Comparison of ENCODE assay signal across 20 cellular contexts in genomic region chr10:28913850-28914249, GRCh38.
DNase-seq lines count a peak whose midpoint lies in the region; ATAC-seq and TF ChIP-seq lines count a peak whose summit lies in the region.
"Had no signal": no experiment of that assay in that cellular context is flagged by ENCODE, and none has a peak within 500 bp of the region (broad histone marks: within the 10 kb centered on the region; RNA-seq: fewer than 3 reads in every experiment).

No MANE protein-coding gene starts in this region.

- no peak overlapping the region for H3K4me3 ChIP-seq in brain microvascular endothelial cell (ENCODE audit: low read depth, low read length)
- H3K4me3 ChIP-seq: adrenal gland, SJCRH30, skin epidermis, tibial nerve had no signal

- H3K36me3 ChIP-seq in brain microvascular endothelial cell (replicated peaks) = no peaks in the 10 kb centered on the region
- H3K36me3 ChIP-seq: adrenal gland, SJCRH30, tibial nerve, WERI-Rb-1 had no signal

- H3K27ac ChIP-seq in RWPE1 = no peak overlapping the region
- H3K27ac ChIP-seq in brain microvascular endothelial cell = no peak overlapping the region
- H3K27ac ChIP-seq: adrenal gland, SJCRH30, skin epidermis, tibial nerve, WERI-Rb-1 had no signal

- ATAC-seq in left colon (peak; percentile 15), GM21825 (IDR thresholded peaks at IDR 0.05; ENCODE audit: unreplicated experiment) (no peak)
- ATAC-seq: naive thymus-derived CD8-positive, alpha-beta T cell had no signal

- DNase-seq in HuH-7.5 (ENCODE audit: low spot score) = peak; percentile 20
- peak; percentile 24 for DNase-seq in RWPE1 (ENCODE audit: low spot score)
- no peak for DNase-seq in left colon
- no peak for DNase-seq in T-helper 9 cell
- DNase-seq in brain microvascular endothelial cell = no peak
- no peak for DNase-seq in ACHN
- DNase-seq: adrenal gland; caudate nucleus; COR-L47; mesenchymal stem cell; naive thymus-derived CD8-positive, alpha-beta T cell; NCI-H1105 treated with DMSO at 0.1 percent for 48 hours; NCI-H526 treated with DMSO at 0.1 percent for 48 hours; SJCRH30; stimulated activated CD4-positive, alpha-beta T cell treated with anti-CD3 and anti-CD28 coated beads, Interleukin-4, amount 100 ng/mL, for 1 hour; T-helper 2 cell; WERI-Rb-1 had no signal

- no peaks in the 10 kb centered on the region for H3K27me3 ChIP-seq in brain microvascular endothelial cell (replicated peaks)
- H3K27me3 ChIP-seq: adrenal gland, SJCRH30, tibial nerve had no signal

- POLR2A ChIA-PET in RWPE1 (lab: Yijun Ruan, JAX; ENCODE audit: low non-redundant PET) = no interaction called here

- CTCF ChIA-PET in RWPE1 (lab: Yijun Ruan, JAX) = no interaction called here

- in situ Hi-C loops in brain microvascular endothelial cell (cut with HindIII; ENCODE audit: low pct_ligation_motif_present, low sequenced_read_pairs) = no loop called here
- in situ Hi-C loops in ACHN (cut with HindIII; ENCODE audit: low pct_ligation_motif_present, low pct_unique_long_range_greater_than_20kb, low sequenced_read_pairs) = no loop called here

- TF ChIP-seq CTCF in RWPE1 (conservative IDR thresholded peaks at IDR 0.05; ENCODE audit: low read depth) (no peak), brain microvascular endothelial cell (IDR thresholded peaks at IDR 0.05; ENCODE audit: low read depth, low read length, missing control alignments) (no peak)

- intact Hi-C loops in left colon (cut with DNase I, micrococcal nuclease) = no loop called here

Comparison
In these comparisons a context has a peak if more than half of its experiments do, and no peak if none do; other contexts are left out.
1. DNase-seq: peak in HuH-7.5 (single experiment) and RWPE1 (single experiment); none in left colon (0 of 2), T-helper 9 cell (single experiment), brain microvascular endothelial cell (single experiment) and ACHN (single experiment).